In the genomic region with DNA sequence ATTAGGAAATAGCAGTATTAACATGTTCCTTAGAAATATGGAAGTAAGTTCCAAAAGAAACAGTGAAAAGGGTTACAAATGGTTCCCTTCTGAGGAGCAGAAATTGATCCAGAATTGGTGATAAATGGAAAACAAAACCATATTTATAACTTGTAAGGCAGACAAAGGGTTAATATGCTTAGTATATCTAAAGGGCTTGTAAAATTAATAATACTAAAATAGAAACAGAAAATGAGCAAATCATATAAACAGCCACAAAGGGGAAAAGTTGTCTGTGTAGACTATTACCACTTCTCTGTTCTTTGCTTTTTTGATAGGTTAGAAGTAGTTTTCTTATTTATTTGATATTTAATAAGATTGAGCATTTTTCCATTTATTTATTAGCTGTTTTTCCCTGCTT, we compare ENCODE assay signal across 22 cellular contexts.
DNase-seq lines count a peak whose midpoint lies in the region; ATAC-seq and TF ChIP-seq lines count a peak whose summit lies in the region.
"Had no signal": no experiment of that assay in that cellular context is flagged by ENCODE, and none has a peak within 500 bp of the region (broad histone marks: within the 10 kb centered on the region; RNA-seq: fewer than 3 reads in every experiment).

No MANE protein-coding gene starts in this region.

- H3K27ac Mint-ChIP-seq in activated naive CD8-positive, alpha-beta T cell: peak overlapping the region; percentile 41
- no peak overlapping the region for H3K27ac Mint-ChIP-seq in activated naive CD8-positive, alpha-beta T cell treated with anti-CD3 and anti-CD28 coated beads, Interleukin-2, amount 50 U/mL, for 24 hours
- peak overlapping the region; percentile 24 for H3K27ac Mint-ChIP-seq in CD4-positive, alpha-beta T cell
- peak overlapping the region; percentile 6 to 89 for H3K27ac Mint-ChIP-seq in natural killer cell treated with Interleukin-12 subunit alpha and Interleukin-12 subunit beta and Interleukin-15 and Interleukin-18, amount 100 ng/mL, for 72 hours
- H3K27ac Mint-ChIP-seq: GM23338, H9 had no signal

- no peaks in the 10 kb centered on the region for H3K9me3 ChIP-seq in CD4-positive, alpha-beta T cell (ENCODE audit: control insufficient read depth, low read length)
- no peaks in the 10 kb centered on the region for H3K9me3 ChIP-seq in effector memory CD4-positive, alpha-beta T cell (ENCODE audit: control insufficient read depth, low read length)
- H3K9me3 ChIP-seq: A549, Caco-2 had no signal

- no peak for TF ChIP-seq CTCF in CD4-positive, alpha-beta T cell (IDR thresholded peaks at IDR 0.05)

- no peak overlapping the region for H3K27ac ChIP-seq in CD4-positive, alpha-beta T cell (ENCODE audit: low read depth, low read length)
- peak overlapping the region; percentile 2 for H3K27ac ChIP-seq in effector memory CD4-positive, alpha-beta T cell (ENCODE audit: insufficient read depth, low read length, poor library complexity, severe bottlenecking)
- H3K27ac ChIP-seq: A549 had no signal

- peaks cover 52% of the 10 kb centered on the region for H3K4me1 Mint-ChIP-seq in activated naive CD8-positive, alpha-beta T cell (ENCODE audit: low read depth)
- H3K4me1 Mint-ChIP-seq in activated naive CD8-positive, alpha-beta T cell treated with anti-CD3 and anti-CD28 coated beads, Interleukin-2, amount 50 U/mL, for 24 hours: peaks cover 45% of the 10 kb centered on the region
- peaks cover 51% of the 10 kb centered on the region for H3K4me1 Mint-ChIP-seq in CD4-positive, alpha-beta T cell (ENCODE audit: low read depth)
- peaks cover 27 to 56% of the 10 kb centered on the region in 2 donors for H3K4me1 Mint-ChIP-seq in natural killer cell treated with Interleukin-12 subunit alpha and Interleukin-12 subunit beta and Interleukin-15 and Interleukin-18, amount 100 ng/mL, for 72 hours (ENCODE audit: low read depth in 2 of 2)
- H3K4me1 Mint-ChIP-seq: GM23338, H9 had no signal

- ATAC-seq in activated naive CD8-positive, alpha-beta T cell treated with anti-CD3 and anti-CD28 coated beads, Interleukin-2, amount 50 U/mL, for 24 hours: no peak
- ATAC-seq in CD4-positive, alpha-beta T cell (ENCODE audit: poor library complexity): no peak
- ATAC-seq in natural killer cell treated with Interleukin-12 subunit alpha and Interleukin-12 subunit beta and Interleukin-15 and Interleukin-18, amount 100 ng/mL, for 72 hours: no peak
- ATAC-seq: A549; CD8-positive, alpha-beta T cell; GM12878; GM23338; HCT116 had no signal

- peaks cover 4% of the 10 kb centered on the region for H3K36me3 ChIP-seq in effector memory CD4-positive, alpha-beta T cell (ENCODE audit: control insufficient read depth, insufficient read depth, low read length)

- intact Hi-C loops in CD4-positive, alpha-beta T cell (cut with DNase I, micrococcal nuclease): no loop called here

- POLR2A ChIA-PET in CD4-positive, alpha-beta T cell (lab: Charles Lee): no interaction called here

- H3K9me3 Mint-ChIP-seq in activated naive CD8-positive, alpha-beta T cell (ENCODE audit: low read depth): no peaks in the 10 kb centered on the region
- H3K9me3 Mint-ChIP-seq in activated naive CD8-positive, alpha-beta T cell treated with anti-CD3 and anti-CD28 coated beads, Interleukin-2, amount 50 U/mL, for 24 hours: no peaks in the 10 kb centered on the region
- no peaks in the 10 kb centered on the region for H3K9me3 Mint-ChIP-seq in CD4-positive, alpha-beta T cell
- no peaks in the 10 kb centered on the region for H3K9me3 Mint-ChIP-seq in natural killer cell treated with Interleukin-12 subunit alpha and Interleukin-12 subunit beta and Interleukin-15 and Interleukin-18, amount 100 ng/mL, for 72 hours
- H3K9me3 Mint-ChIP-seq: CD8-positive, alpha-beta T cell; GM23338; H9 had no signal

- H3K4me3 Mint-ChIP-seq in activated naive CD8-positive, alpha-beta T cell: no peak overlapping the region
- no peak overlapping the region for H3K4me3 Mint-ChIP-seq in activated naive CD8-positive, alpha-beta T cell treated with anti-CD3 and anti-CD28 coated beads, Interleukin-2, amount 50 U/mL, for 24 hours
- H3K4me3 Mint-ChIP-seq in CD4-positive, alpha-beta T cell: no peak overlapping the region
- H3K4me3 Mint-ChIP-seq in natural killer cell treated with Interleukin-12 subunit alpha and Interleukin-12 subunit beta and Interleukin-15 and Interleukin-18, amount 100 ng/mL, for 72 hours: no peak overlapping the region
- H3K4me3 Mint-ChIP-seq: CD8-positive, alpha-beta T cell; GM23338; H9 had no signal

- no peak for DNase-seq in activated naive CD8-positive, alpha-beta T cell treated with anti-CD3 and anti-CD28 coated beads, Interleukin-2, amount 50 U/mL, for 24 hours
- no peak for DNase-seq in CD4-positive, alpha-beta T cell
- no peak for DNase-seq in effector memory CD4-positive, alpha-beta T cell
- DNase-seq in natural killer cell treated with Interleukin-12 subunit alpha and Interleukin-12 subunit beta and Interleukin-15 and Interleukin-18, amount 100 ng/mL, for 72 hours (ENCODE audit: low spot score): no peak
- DNase-seq in midbrain (lab: John Stamatoyannopoulos, UW) (no peak), amygdala (lab: John Stamatoyannopoulos, UW) (no peak)
- no peak for DNase-seq in effector CD4-positive, alpha-beta T cell
- DNase-seq: 8988T; ACHN; AML-193; C1 segment of cervical spinal cord; Caco-2; CD8-positive, alpha-beta T cell; DMS79; EL; GDM1; H9 had no signal

- H3K4me1 ChIP-seq in effector memory CD4-positive, alpha-beta T cell (ENCODE audit: control insufficient read depth, insufficient read depth, low read length, poor library complexity, severe bottlenecking): no peaks in the 10 kb centered on the region
- H3K4me1 ChIP-seq: Caco-2 had no signal

- no peak overlapping the region for H3K4me3 ChIP-seq in effector memory CD4-positive, alpha-beta T cell (ENCODE audit: insufficient read depth, low read depth, low read length, poor library complexity, severe bottlenecking)
- H3K4me3 ChIP-seq: A549, GM12878, GM23338 had no signal

- H3K27me3 ChIP-seq in CD4-positive, alpha-beta T cell (ENCODE audit: control insufficient read depth, insufficient read depth, low read length): no peaks in the 10 kb centered on the region
- no peaks in the 10 kb centered on the region for H3K27me3 ChIP-seq in effector memory CD4-positive, alpha-beta T cell (replicated peaks; ENCODE audit: control insufficient read depth, insufficient read depth, low read length, poor library complexity, severe bottlenecking)

- H3K27me3 Mint-ChIP-seq in activated naive CD8-positive, alpha-beta T cell: no peaks in the 10 kb centered on the region
- H3K27me3 Mint-ChIP-seq in activated naive CD8-positive, alpha-beta T cell treated with anti-CD3 and anti-CD28 coated beads, Interleukin-2, amount 50 U/mL, for 24 hours: no peaks in the 10 kb centered on the region
- no peaks in the 10 kb centered on the region for H3K27me3 Mint-ChIP-seq in CD4-positive, alpha-beta T cell
- no peaks in the 10 kb centered on the region for H3K27me3 Mint-ChIP-seq in natural killer cell treated with Interleukin-12 subunit alpha and Interleukin-12 subunit beta and Interleukin-15 and Interleukin-18, amount 100 ng/mL, for 72 hours

- peaks cover 5% of the 10 kb centered on the region for H3K36me3 Mint-ChIP-seq in activated naive CD8-positive, alpha-beta T cell
- H3K36me3 Mint-ChIP-seq in activated naive CD8-positive, alpha-beta T cell treated with anti-CD3 and anti-CD28 coated beads, Interleukin-2, amount 50 U/mL, for 24 hours (ENCODE audit: low read depth): peaks cover 14% of the 10 kb centered on the region
- peaks cover 44% of the 10 kb centered on the region for H3K36me3 Mint-ChIP-seq in CD4-positive, alpha-beta T cell (ENCODE audit: low read depth)
- peaks cover 8% of the 10 kb centered on the region for H3K36me3 Mint-ChIP-seq in natural killer cell treated with Interleukin-12 subunit alpha and Interleukin-12 subunit beta and Interleukin-15 and Interleukin-18, amount 100 ng/mL, for 72 hours

- CTCF ChIA-PET in CD4-positive, alpha-beta T cell (lab: Charles Lee): no interaction called here
